6 cellular contexts compared by ENCODE assay signal in the genomic region with DNA sequence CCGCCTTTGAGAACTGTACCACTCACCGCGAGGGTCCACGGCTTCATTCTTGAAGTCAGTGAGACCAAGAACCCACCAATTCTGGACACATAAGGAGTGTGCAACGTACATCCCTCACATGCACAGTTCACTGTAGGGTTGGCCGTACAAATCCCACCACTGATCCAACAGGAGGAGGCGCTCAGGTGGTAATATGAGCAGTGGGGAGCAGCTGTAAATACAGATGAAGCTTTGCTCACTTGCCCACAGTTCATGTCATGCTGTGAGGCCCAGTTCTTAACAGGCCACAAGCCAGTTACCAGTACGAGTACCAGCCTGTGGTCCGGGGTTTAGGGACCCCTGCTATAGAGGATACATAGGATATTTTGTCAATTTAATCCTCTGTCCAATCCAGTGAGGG.
"Had no signal": no experiment of that assay in that cellular context is flagged by ENCODE, and none has a peak within 500 bp of the region (broad histone marks: within the 10 kb centered on the region; RNA-seq: fewer than 3 reads in every experiment).

No MANE protein-coding gene starts in this region.

- DNase-seq: H9, HCEC 1CT, HFFc6, KBM-7 had no signal

- H3K4me2 ChIP-seq: GM23338 had no signal

- ATAC-seq: GM23338 had no signal

- H3K4me3 ChIP-seq: GM23338 had no signal

- H2AFZ ChIP-seq: GM23338 had no signal

- H3K4me3 Mint-ChIP-seq: GM23338, H9, HFFc6, IgD-negative memory B cell had no signal

- H3K4me1 Mint-ChIP-seq: IgD-negative memory B cell had no signal

- H3K27ac Mint-ChIP-seq: GM23338, H9, HFFc6 had no signal

- H3K9me3 Mint-ChIP-seq: H9, HFFc6 had no signal

- H3K27me3 Mint-ChIP-seq: IgD-negative memory B cell had no signal
